In the genomic region with DNA sequence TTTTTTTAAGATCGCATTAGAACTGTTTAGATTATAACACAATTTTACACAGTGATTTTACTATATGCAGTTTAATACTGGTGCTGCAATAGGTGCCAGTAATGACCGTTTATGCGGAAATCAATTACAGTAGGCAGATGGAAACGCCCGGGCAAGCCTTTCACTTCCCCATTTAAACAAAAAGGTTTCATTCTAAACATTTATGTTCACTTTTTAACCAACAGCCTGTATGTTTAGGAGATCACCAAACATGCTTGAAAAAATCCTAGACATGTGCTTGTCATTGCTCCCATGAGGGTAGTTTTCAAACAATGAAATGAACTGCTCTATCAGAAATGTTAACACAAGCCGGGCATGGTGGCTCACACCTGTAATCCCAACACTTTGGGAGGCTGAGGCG, we compare ENCODE assay signal across 8 cellular contexts. TPM values are rescaled to one million over a fixed set of nuclear protein-coding genes. Genes with fewer than 3 reads are reported as not detected.
DNase-seq lines count a peak whose midpoint lies in the region; TF ChIP-seq lines count a peak whose summit lies in the region.

No MANE protein-coding gene starts in this region.

- H3K4me1 Mint-ChIP-seq in IgD-negative memory B cell, result peaks cover 35 to 46% (median 45%) of the 10 kb centered on the region in 3 donors
- peaks cover 24% of the 10 kb centered on the region for H3K4me1 Mint-ChIP-seq in nephron progenitor cell

- no peaks in the 10 kb centered on the region for H3K27me3 Mint-ChIP-seq in IgD-negative memory B cell
- no peaks in the 10 kb centered on the region for H3K27me3 Mint-ChIP-seq in nephron progenitor cell (ENCODE audit: low read depth, poor library complexity)

- H3K27ac Mint-ChIP-seq in IgD-negative memory B cell (peak overlapping the region; percentile 94 to 97 (median 97)), nephron progenitor cell (no peak overlapping the region)

- H3K9ac ChIP-seq in adipocyte (ENCODE audit: low read length), result no peak overlapping the region

- TF ChIP-seq CTCF in GM12865 (IDR thresholded peaks at IDR 0.05; ENCODE audit: insufficient read depth, low read depth, low read length, missing control alignments), result no peak
- no peak for TF ChIP-seq CTCF in nephron progenitor cell (IDR thresholded peaks at IDR 0.05)

- H3K4me3 ChIP-seq in GM12865 (ENCODE audit: low read depth, low read length), result peak overlapping the region; percentile 99
- H3K4me3 ChIP-seq in adipocyte (ENCODE audit: low read length), result peak overlapping the region; percentile 5

- peaks cover 7% of the 10 kb centered on the region for H3K36me3 ChIP-seq in adipocyte (ENCODE audit: control insufficient read depth, insufficient read depth, low read length, severe bottlenecking)

- H3K36me3 Mint-ChIP-seq in IgD-negative memory B cell, result peaks cover 10% of the 10 kb centered on the region
- H3K36me3 Mint-ChIP-seq in nephron progenitor cell (ENCODE audit: low read depth), result peaks cover 51% of the 10 kb centered on the region

- H3K4me3 Mint-ChIP-seq in IgD-negative memory B cell (peak overlapping the region; percentile 78 to 97 (median 95)), nephron progenitor cell (peak overlapping the region; percentile 23)

- H3K9me3 Mint-ChIP-seq in IgD-negative memory B cell (no peaks in the 10 kb centered on the region), nephron progenitor cell (no peaks in the 10 kb centered on the region)

- H3K27me3 ChIP-seq in adipocyte (replicated peaks; ENCODE audit: control insufficient read depth, insufficient read depth, low read length), result no peaks in the 10 kb centered on the region

- H3K9me3 ChIP-seq in adipocyte (ENCODE audit: control insufficient read depth, low read length), result no peaks in the 10 kb centered on the region

- DNase-seq in GM12865 (ENCODE audit: low read depth), result peak; percentile 70
- DNase-seq in adipocyte (ENCODE audit: low read depth), result no peak
- DNase-seq in nephron progenitor cell, result no peak
- DNase-seq in NCI-H1048 (lab: John Stamatoyannopoulos, UW), result no peak
- DNase-seq in AG20443 (ENCODE audit: low spot score), result no peak
- no peak for DNase-seq in foreskin melanocyte
- no peak for DNase-seq in NCI-H2107 treated with DMSO at 0.1 percent for 48 hours (lab: John Stamatoyannopoulos, UW; ENCODE audit: unreplicated experiment)

- H3K4me1 ChIP-seq in adipocyte (ENCODE audit: control insufficient read depth, insufficient read depth, low read length), result peaks cover 34% of the 10 kb centered on the region

RNA-seq across cellular contexts. Expression of a gene that starts 2.7 kb away (rescaled TPM):
- 98.8 TPM for polyA plus RNA-seq in IgD-negative memory B cell

RNA-seq across cellular contexts. Expression of a gene that starts 29.1 kb away (rescaled TPM):
- polyA plus RNA-seq in IgD-negative memory B cell, result 127 TPM
